Comparison of ENCODE assay signal across 1 cellular context in the genomic region with DNA sequence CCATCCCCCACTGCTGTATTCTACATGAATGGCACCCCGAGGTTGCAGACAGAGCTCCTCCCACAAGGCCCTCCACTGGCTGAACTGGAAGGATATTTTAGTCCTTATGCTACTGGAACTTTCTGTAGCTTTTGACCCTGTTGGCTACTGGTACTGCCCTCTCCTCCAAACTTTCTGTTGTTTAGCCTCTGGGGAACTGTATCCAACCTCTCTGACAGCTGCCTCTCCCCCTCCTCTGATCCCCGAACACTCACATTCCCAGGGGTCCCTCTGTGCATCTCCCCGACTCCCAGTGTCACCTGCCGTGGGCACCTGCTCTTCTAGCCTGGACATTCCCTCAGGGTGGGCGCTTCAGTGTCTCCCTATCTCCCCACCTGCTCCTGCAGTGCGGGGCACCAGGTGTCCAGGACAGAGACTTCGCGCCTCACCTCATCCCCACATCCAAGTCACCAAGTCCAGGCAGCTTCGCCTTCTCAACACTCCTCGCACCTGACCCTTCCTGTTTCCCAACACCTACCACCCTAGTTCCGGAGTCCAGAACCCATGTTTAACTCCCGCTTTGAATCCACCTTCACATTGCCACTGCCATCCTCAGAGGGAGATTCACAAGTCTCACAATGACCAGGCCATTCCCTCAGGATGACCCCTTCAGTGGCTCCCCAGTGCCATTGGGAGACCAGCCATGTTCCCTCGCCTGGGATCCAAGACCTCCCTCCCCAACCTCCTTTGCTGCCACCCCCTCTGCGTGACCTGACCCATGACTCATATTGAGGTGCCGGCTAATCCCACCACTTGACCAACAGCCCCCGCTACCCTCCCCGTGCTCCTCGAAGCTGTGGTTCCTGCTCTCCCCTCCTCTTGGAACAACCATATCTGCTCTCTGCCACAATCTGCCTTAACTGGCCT.
A peak's percentile ranks its signal among the peaks of the same experiment; 100 is the strongest.
TF ChIP-seq lines count a peak whose summit lies in the region.

No MANE protein-coding gene starts in this region.

TF ChIP-seq in K562, 482 proteins besides CTCF, POLR2A, EP300 and RAD21 (continued from another document):
- 0 out of 2 replicates have a peak, but pooled peaks have one; percentile 15 for TF ChIP-seq SMARCE1 (IDR thresholded peaks at IDR 0.05)
- TF ChIP-seq, protein P1, sequence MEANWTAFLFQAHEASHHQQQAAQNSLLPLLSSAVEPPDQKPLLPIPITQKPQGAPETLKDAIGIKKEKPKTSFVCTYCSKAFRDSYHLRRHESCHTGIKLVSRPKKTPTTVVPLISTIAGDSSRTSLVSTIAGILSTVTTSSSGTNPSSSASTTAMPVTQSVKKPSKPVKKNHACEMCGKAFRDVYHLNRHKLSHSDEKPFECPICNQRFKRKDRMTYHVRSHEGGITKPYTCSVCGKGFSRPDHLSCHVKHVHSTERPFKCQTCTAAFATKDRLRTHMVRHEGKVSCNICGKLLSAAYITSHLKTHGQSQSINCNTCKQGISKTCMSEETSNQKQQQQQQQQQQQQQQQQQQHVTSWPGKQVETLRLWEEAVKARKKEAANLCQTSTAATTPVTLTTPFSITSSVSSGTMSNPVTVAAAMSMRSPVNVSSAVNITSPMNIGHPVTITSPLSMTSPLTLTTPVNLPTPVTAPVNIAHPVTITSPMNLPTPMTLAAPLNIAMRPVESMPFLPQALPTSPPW (CRISPR knock-in tag; IDR thresholded peaks at IDR 0.05) = peak; percentile 35
